18 cellular contexts compared by ENCODE assay signal in the genomic region with DNA sequence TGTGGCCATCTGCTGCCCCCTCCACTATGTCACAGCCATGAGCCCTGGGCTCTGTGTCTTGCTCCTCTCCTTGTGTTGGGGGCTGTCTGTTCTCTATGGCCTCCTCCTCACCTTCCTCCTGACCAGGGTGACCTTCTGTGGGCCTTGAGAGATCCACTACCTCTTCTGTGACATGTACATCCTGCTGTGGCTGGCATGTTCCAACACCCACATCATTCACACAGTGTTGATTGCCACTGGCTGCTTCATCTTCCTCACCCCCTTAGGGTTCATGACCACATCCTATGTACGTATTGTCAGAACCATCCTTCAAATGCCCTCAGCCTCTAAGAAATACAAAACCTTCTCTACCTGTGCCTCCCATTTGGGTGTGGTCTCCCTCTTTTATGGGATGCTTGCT. TPM values are rescaled to one million over a fixed set of nuclear protein-coding genes. Genes with fewer than 3 reads are reported as not detected.
"Had no signal": no experiment of that assay in that cellular context is flagged by ENCODE, and none has a peak within 500 bp of the region (broad histone marks: within the 10 kb centered on the region; RNA-seq: fewer than 3 reads in every experiment).

No MANE protein-coding gene starts in this region.

RNA-seq across cellular contexts. Expression of a gene that starts 33.6 kb away (rescaled TPM):
- total RNA-seq: activated naive CD4-positive, alpha-beta T cell treated with anti-CD3 and anti-CD28 coated beads for 36 hours; activated naive CD4-positive, alpha-beta T cell treated with anti-CD3 and anti-CD28 coated beads, Interleukin-2, amount 50 U/mL, for 72 hours; activated naive CD8-positive, alpha-beta T cell treated with anti-CD3 and anti-CD28 coated beads for 36 hours; activated naive CD8-positive, alpha-beta T cell treated with anti-CD3 and anti-CD28 coated beads, Interleukin-2, amount 10 ng/mL, durations not matched to agents 7 days and 5 days; activated T-cell treated with anti-CD3 and anti-CD28 coated beads, Interleukin-2, amount 50 U/mL, for 4 hours; activated T-cell treated with anti-CD3 and anti-CD28 coated beads, Interleukin-2, amount 50 U/mL, for 72 hours; activated T-helper 1 cell treated with anti-CD3 and anti-CD28 coated beads, Interleukin-12 subunit alpha, Interleukin-12 subunit beta, Interleukin-2, Interleukin-4 antibody, amounts not matched to agents 30 ng/mL and 10 ng/mL and 1 ng/mL, durations not matched to agents 14 hours and 24 hours and 36 hours; activated T-helper 17 cell treated with anti-CD3 and anti-CD28 coated beads, Interleukin-2, amount 50 U/mL, for 72 hours; activated T-helper 2 cell treated with anti-CD3 and anti-CD28 coated beads, Interferon-gamma antibody, Interleukin-2, Interleukin-4, amounts not matched to agents 10 μg/mL and 5 μg/mL and 100 μg/mL, durations not matched to agents 14 hours and 24 hours and 36 hours; adrenal gland; aorta; ascending aorta; astrocyte; body of pancreas; breast epithelium; cardiac muscle cell; cardiac septum had no signal
- polyA plus RNA-seq: adipose tissue, adrenal gland, cardiac muscle cell had no signal

RNA-seq across cellular contexts. Expression of a gene that starts 43.7 kb away (rescaled TPM):
- total RNA-seq: activated naive CD4-positive, alpha-beta T cell treated with anti-CD3 and anti-CD28 coated beads for 36 hours; activated naive CD4-positive, alpha-beta T cell treated with anti-CD3 and anti-CD28 coated beads, Interleukin-2, amount 50 U/mL, for 72 hours; activated naive CD8-positive, alpha-beta T cell treated with anti-CD3 and anti-CD28 coated beads for 36 hours; activated naive CD8-positive, alpha-beta T cell treated with anti-CD3 and anti-CD28 coated beads, Interleukin-2, amount 10 ng/mL, durations not matched to agents 7 days and 5 days; activated T-cell treated with anti-CD3 and anti-CD28 coated beads, Interleukin-2, amount 50 U/mL, for 4 hours; activated T-cell treated with anti-CD3 and anti-CD28 coated beads, Interleukin-2, amount 50 U/mL, for 72 hours; activated T-helper 1 cell treated with anti-CD3 and anti-CD28 coated beads, Interleukin-12 subunit alpha, Interleukin-12 subunit beta, Interleukin-2, Interleukin-4 antibody, amounts not matched to agents 30 ng/mL and 10 ng/mL and 1 ng/mL, durations not matched to agents 14 hours and 24 hours and 36 hours; activated T-helper 17 cell treated with anti-CD3 and anti-CD28 coated beads, Interleukin-2, amount 50 U/mL, for 72 hours; activated T-helper 2 cell treated with anti-CD3 and anti-CD28 coated beads, Interferon-gamma antibody, Interleukin-2, Interleukin-4, amounts not matched to agents 10 μg/mL and 5 μg/mL and 100 μg/mL, durations not matched to agents 14 hours and 24 hours and 36 hours; adrenal gland; aorta; ascending aorta; astrocyte; body of pancreas; breast epithelium; cardiac muscle cell; cardiac septum had no signal
- polyA plus RNA-seq: adipose tissue, adrenal gland, aorta, cardiac muscle cell had no signal

RNA-seq across cellular contexts. Expression of a gene that starts 57.1 kb away (rescaled TPM):
- total RNA-seq: activated T-helper 1 cell treated with anti-CD3 and anti-CD28 coated beads, Interleukin-12 subunit alpha, Interleukin-12 subunit beta, Interleukin-2, Interleukin-4 antibody, amounts not matched to agents 30 ng/mL and 10 ng/mL and 1 ng/mL, durations not matched to agents 14 hours and 24 hours and 36 hours; activated T-helper 2 cell treated with anti-CD3 and anti-CD28 coated beads, Interferon-gamma antibody, Interleukin-2, Interleukin-4, amounts not matched to agents 10 μg/mL and 5 μg/mL and 100 μg/mL, durations not matched to agents 14 hours and 24 hours and 36 hours; aorta; ascending aorta; astrocyte; body of pancreas; breast epithelium; cardiac muscle cell; cardiac septum had no signal
- polyA plus RNA-seq: adrenal gland, aorta, cardiac muscle cell had no signal
